Comparison of ENCODE assay signal across 13 cellular contexts in genomic region chr9:8489845-8490244, GRCh38.
DNase-seq lines count a peak whose midpoint lies in the region; ATAC-seq, FAIRE-seq and TF ChIP-seq lines count a peak whose summit lies in the region.
"Had no signal": no experiment of that assay in that cellular context is flagged by ENCODE, and none has a peak within 500 bp of the region (broad histone marks: within the 10 kb centered on the region; RNA-seq: fewer than 3 reads in every experiment).

No MANE protein-coding gene starts in this region.

- H3K79me1 ChIP-seq in H1 (ENCODE audit: low read depth, low read length) = no peaks in the 10 kb centered on the region

- CTCF ChIA-PET in H1 (lab: Charles Lee; ENCODE audit: partially characterized antibody) = no interaction called here

- H3K23ac ChIP-seq in H1 (ENCODE audit: insufficient read length) = no peak overlapping the region

- no peaks in the 10 kb centered on the region for H3K27me3 ChIP-seq in H1 (replicated peaks in 1 of 4; ENCODE audit: control insufficient read depth in 3 of 4, extremely low read depth in 1 of 4, insufficient read depth in 3 of 4, low read length in 3 of 4)
- H3K27me3 ChIP-seq: Peyer's patch had no signal

- no peak overlapping the region for H2AFZ ChIP-seq in H1 (ENCODE audit: low read length)

- ATAC-seq in GM21447 (IDR thresholded peaks at IDR 0.05; ENCODE audit: unreplicated experiment) = no peak

- TF ChIP-seq RAD21 in H1 (IDR thresholded peaks at IDR 0.05 in 1 of 2, conservative IDR thresholded peaks at IDR 0.05 in 1 of 2; ENCODE audit: low read depth in 2 of 2, low read length in 2 of 2) = no peak

- H3K9ac ChIP-seq in H1 (replicated peaks in 1 of 4; ENCODE audit: extremely low read depth in 1 of 4, low read depth in 3 of 4, low read length in 3 of 4) = no peak overlapping the region

- no peak for FAIRE-seq in H1 (lab: Jason Lieb, UNC)

- no peak overlapping the region for H2BK12ac ChIP-seq in H1 (ENCODE audit: low read depth, low read length)

- H3K27me3 Mint-ChIP-seq in nephron progenitor cell (ENCODE audit: low read depth, poor library complexity) = no peaks in the 10 kb centered on the region

- H3K36me3 Mint-ChIP-seq in nephron progenitor cell (ENCODE audit: low read depth) = peaks cover 68% of the 10 kb centered on the region

- no peak overlapping the region for H2BK5ac ChIP-seq in H1 (ENCODE audit: low read depth, low read length)

- H3K27ac ChIP-seq in H1 (ENCODE audit: low read depth, low read length) = no peak overlapping the region
- H3K27ac ChIP-seq: Peyer's patch had no signal

- H3K4ac ChIP-seq in H1 (replicated peaks; ENCODE audit: insufficient read length, low read depth, low read length) = no peak overlapping the region

- H3K4me1 Mint-ChIP-seq in nephron progenitor cell = peaks cover 15% of the 10 kb centered on the region

- no peak overlapping the region for H3K4me2 ChIP-seq in H1 (ENCODE audit: insufficient read depth in 1 of 2, low read depth in 2 of 2, low read length in 2 of 2)

- 93 to 100% methylated on average over 1 to 2 of the region's 2 CpGs for WGBS in H1 (ENCODE audit: extremely low coverage in 1 of 2, insufficient coverage in 1 of 2, insufficient read length in 1 of 2, insufficient replicate concordance in 2 of 2, low coverage in 1 of 2, low lambda C conversion rate in 2 of 2, missing lambda C conversion rate in 1 of 2), 2 experiments

- TF ChIP-seq POLR2A in H1 (IDR thresholded peaks at IDR 0.05; ENCODE audit: control extremely low read depth in 1 of 2, low read depth in 2 of 2, low read length in 2 of 2) = no peak

- no peak overlapping the region for H3K56ac ChIP-seq in H1 (replicated peaks; ENCODE audit: insufficient read length, low read depth, low read length)

- POLR2A ChIA-PET in H1 (lab: Charles Lee; ENCODE audit: partially characterized antibody) = no interaction called here

- no peak overlapping the region for H2BK15ac ChIP-seq in H1 (ENCODE audit: low read length)

- no peak overlapping the region for H3K4me3 Mint-ChIP-seq in nephron progenitor cell
- H3K4me3 Mint-ChIP-seq: T-helper 1 cell treated with Interleukin-12 subunit alpha and Interleukin-12 subunit beta and Interleukin-4 antibody, amounts not matched to agents 30 μg/mL and 1 μg/mL, for 36 hours had no signal

- DNase-seq in NCI-H82 (lab: John Stamatoyannopoulos, UW) = peak; percentile 23
- no peak for DNase-seq in NCI-H82 treated with DMSO at 0.1 percent for 48 hours (lab: John Stamatoyannopoulos, UW; ENCODE audit: unreplicated experiment)
- DNase-seq in NCI-H2171 treated with DMSO at 0.1 percent for 48 hours (lab: John Stamatoyannopoulos, UW) = peak; percentile 21
- DNase-seq in H1 (ENCODE audit: low read depth in 1 of 2, low spot score in 2 of 2) = no peak
- DNase-seq in nephron progenitor cell = no peak
- DNase-seq in activated naive CD4-positive, alpha-beta T cell (lab: John Stamatoyannopoulos, UW) = no peak
- no peak for DNase-seq in KG1 (lab: John Stamatoyannopoulos, UW)
- DNase-seq: NCI-H146, NCI-H2081 treated with DMSO at 0.1 percent for 48 hours, Peyer's patch, SHP77 had no signal

- H3K18ac ChIP-seq in H1 (ENCODE audit: extremely low read depth, low read length) = no peak overlapping the region

- no peak overlapping the region for H4K5ac ChIP-seq in H1 (ENCODE audit: insufficient read length, low read depth, low read length)

- no peaks in the 10 kb centered on the region for H3K79me2 ChIP-seq in H1 (ENCODE audit: control insufficient read depth in 1 of 2, insufficient read depth in 2 of 2, low read length in 2 of 2)

- no peak for TF ChIP-seq EP300 in H1 (IDR thresholded peaks at IDR 0.05; ENCODE audit: borderline replicate concordance in 1 of 2, low read depth in 2 of 2, low read length in 2 of 2)

- H3K9me3 ChIP-seq in H1 (ENCODE audit: insufficient read depth in 2 of 2, low read depth in 1 of 2, low read length in 1 of 2) = no peaks in the 10 kb centered on the region
- H3K9me3 ChIP-seq: Peyer's patch had no signal

- no peaks in the 10 kb centered on the region; a peak in 2 of 8 replicates for H3K36me3 ChIP-seq in H1 (ENCODE audit: control insufficient read depth in 2 of 4, insufficient read depth in 4 of 4, low read length in 3 of 4)

- TF ChIP-seq CTCF in H1 (IDR thresholded peaks at IDR 0.05; ENCODE audit: control extremely low read depth in 1 of 3, insufficient read depth in 1 of 3, low read depth in 1 of 3, low read length in 3 of 3) (no peak), nephron progenitor cell (IDR thresholded peaks at IDR 0.05) (no peak)

- no peaks in the 10 kb centered on the region for H3K9me3 Mint-ChIP-seq in nephron progenitor cell
- H3K9me3 Mint-ChIP-seq: T-helper 1 cell treated with Interleukin-12 subunit alpha and Interleukin-12 subunit beta and Interleukin-4 antibody, amounts not matched to agents 30 μg/mL and 1 μg/mL, for 36 hours had no signal

- H3K14ac ChIP-seq in H1 (ENCODE audit: insufficient read length) = no peak overlapping the region

- no peak overlapping the region for H2BK120ac ChIP-seq in H1 (replicated peaks; ENCODE audit: low read depth, low read length)

- peak overlapping the region; percentile 6 for H3K27ac Mint-ChIP-seq in nephron progenitor cell
- H3K27ac Mint-ChIP-seq: T-helper 1 cell treated with Interleukin-12 subunit alpha and Interleukin-12 subunit beta and Interleukin-4 antibody, amounts not matched to agents 30 μg/mL and 1 μg/mL, for 36 hours had no signal

- no peak overlapping the region for H4K8ac ChIP-seq in H1 (ENCODE audit: extremely low read depth, insufficient read depth, low read length)

- H3K4me1 ChIP-seq in H1 (replicated peaks in 1 of 4; ENCODE audit: control insufficient read depth in 3 of 4, insufficient read depth in 4 of 4, low read length in 3 of 4) = peaks cover 0 to 4% (median 0%) of the 10 kb centered on the region in 4 experiments; a peak in 1 of 7 replicates
- H3K4me1 ChIP-seq: Peyer's patch had no signal

- no peak overlapping the region for H2AK5ac ChIP-seq in H1 (ENCODE audit: low read depth, low read length)

- no peaks in the 10 kb centered on the region for H3K23me2 ChIP-seq in H1 (ENCODE audit: low read depth, low read length)

- H3K4me3 ChIP-seq in H1 (ENCODE audit: extremely low read depth in 1 of 4, insufficient read depth in 2 of 4, low read depth in 3 of 4, low read length in 4 of 4) = no peak overlapping the region
- H3K4me3 ChIP-seq: Peyer's patch had no signal

- no peaks in the 10 kb centered on the region for H4K20me1 ChIP-seq in H1 (replicated peaks in 1 of 2; ENCODE audit: control insufficient read depth in 1 of 2, insufficient read depth in 2 of 2, low read length in 2 of 2)

- no peak overlapping the region for H4K91ac ChIP-seq in H1 (replicated peaks; ENCODE audit: insufficient read length, low read length)

- H2BK20ac ChIP-seq in H1 (ENCODE audit: low read length) = no peak overlapping the region

TF ChIP-seq in H1, 55 proteins besides CTCF, POLR2A, EP300 and RAD21:
- TF ChIP-seq BRCA1 (IDR thresholded peaks at IDR 0.05; ENCODE audit: low read depth, low read length) = no peak
- no peak for TF ChIP-seq RBBP5 (IDR thresholded peaks at IDR 0.05; ENCODE audit: borderline replicate concordance, low read depth, low read length)
- 0 out of 2 replicates have a peak, but pooled peaks have one; percentile 17 for TF ChIP-seq CEBPB (IDR thresholded peaks at IDR 0.05; ENCODE audit: low read depth, low read length)
- TF ChIP-seq SP2 (IDR thresholded peaks at IDR 0.05; ENCODE audit: low read length) = no peak
- no peak for TF ChIP-seq HDAC6 (IDR thresholded peaks at IDR 0.05; ENCODE audit: low read depth, low read length)

Comparison
In these comparisons a context has a peak if more than half of its experiments do, and no peak if none do; other contexts are left out.
1. DNase-seq: peak in NCI-H82 (single experiment) and NCI-H2171 treated with DMSO at 0.1 percent for 48 hours (single experiment); none in NCI-H82 treated with DMSO at 0.1 percent for 48 hours (single experiment), H1 (0 of 2), nephron progenitor cell (single experiment), activated naive CD4-positive, alpha-beta T cell (0 of 4) and KG1 (single experiment).